ENCODE assay signal across 10 cellular contexts in genomic region chr3:129344540-129345220, GRCh38.
DNase-seq lines count a peak whose midpoint lies in the region.
"Had no signal": no experiment of that assay in that cellular context is flagged by ENCODE, and none has a peak within 500 bp of the region (broad histone marks: within the 10 kb centered on the region; RNA-seq: fewer than 3 reads in every experiment).

No MANE protein-coding gene starts in this region.

- peaks cover 0 to 2% (median 0%) of the 10 kb centered on the region in 6 donors for H3K9me3 Mint-ChIP-seq in immature natural killer cell
- H3K9me3 Mint-ChIP-seq: activated naive CD8-positive, alpha-beta T cell treated with anti-CD3 and anti-CD28 coated beads, Interleukin-2, amount 50 U/mL, for 24 hours had no signal

- peak overlapping the region; percentile 63 for H3K4me2 ChIP-seq in trophoblast cell (ENCODE audit: low read length)

- peak; percentile 89 for DNase-seq in RPMI7951 (ENCODE audit: low read depth)
- peak; percentile 36 for DNase-seq in hepatic stellate cell (ENCODE audit: low spot score)
- peak; percentile 12 to 47 for DNase-seq in trophoblast cell
- DNase-seq in immature natural killer cell = no peak
- no peak for DNase-seq in NCI-H82 treated with DMSO at 0.1 percent for 48 hours (lab: John Stamatoyannopoulos, UW; ENCODE audit: unreplicated experiment)
- DNase-seq in stimulated activated CD8-positive, alpha-beta memory T cell treated with anti-CD3 and anti-CD28 coated beads, Interleukin-4, amount 100 ng/mL, for 48 hours = no peak
- DNase-seq: effector CD8-positive, alpha-beta T cell; NCI-H1105 treated with DMSO at 0.1 percent for 48 hours had no signal

- H3K14ac ChIP-seq in trophoblast cell (ENCODE audit: low read length) = no peak overlapping the region

- H3K27me3 Mint-ChIP-seq in immature natural killer cell (ENCODE audit: low read depth in 3 of 3) = peaks cover 0 to 7% (median 2%) of the 10 kb centered on the region in 3 donors

- H3K4me3 ChIP-seq in HUES48 (ENCODE audit: low read depth, low read length) = peak overlapping the region; percentile 51; the same call in 1 of the 2 replicates
- H3K4me3 ChIP-seq in trophoblast cell (ENCODE audit: low read depth, low read length) = no peak overlapping the region

- no peak overlapping the region for H3K23ac ChIP-seq in trophoblast cell (ENCODE audit: low read length)

- H3K4me1 ChIP-seq in HUES48 (ENCODE audit: control insufficient read depth, insufficient read depth, low read length) (peaks cover 9% of the 10 kb centered on the region; the same call in 1 of the 2 replicates), trophoblast cell (ENCODE audit: control insufficient read depth in 1 of 2, insufficient read depth in 2 of 2, low read length in 2 of 2) (peaks cover 16 to 18% of the 10 kb centered on the region in 2 experiments)

- no peaks in the 10 kb centered on the region for H3K36me3 Mint-ChIP-seq in immature natural killer cell

- H3K18ac ChIP-seq in trophoblast cell (ENCODE audit: low read length) = no peak overlapping the region

- H3K9me3 ChIP-seq in HUES48 (ENCODE audit: control insufficient read depth, insufficient read depth, low read length) (no peaks in the 10 kb centered on the region), trophoblast cell (ENCODE audit: insufficient read depth, low read depth, low read length) (peaks cover 7% of the 10 kb centered on the region)

- no peak overlapping the region for H3K27ac Mint-ChIP-seq in immature natural killer cell
- H3K27ac Mint-ChIP-seq: activated naive CD8-positive, alpha-beta T cell treated with anti-CD3 and anti-CD28 coated beads, Interleukin-2, amount 50 U/mL, for 24 hours had no signal

- H3K27me3 ChIP-seq in HUES48 (ENCODE audit: control insufficient read depth, insufficient read depth, low read length) = no peaks in the 10 kb centered on the region
- H3K27me3 ChIP-seq in trophoblast cell (ENCODE audit: insufficient read depth, low read length) = no peaks in the 10 kb centered on the region

- H3K4me3 Mint-ChIP-seq in immature natural killer cell = no peak overlapping the region
- H3K4me3 Mint-ChIP-seq: activated naive CD8-positive, alpha-beta T cell treated with anti-CD3 and anti-CD28 coated beads, Interleukin-2, amount 50 U/mL, for 24 hours had no signal

- H3K36me3 ChIP-seq in HUES48 (ENCODE audit: control insufficient read depth, insufficient read depth, low read length) = no peaks in the 10 kb centered on the region
- no peaks in the 10 kb centered on the region for H3K36me3 ChIP-seq in trophoblast cell (ENCODE audit: control insufficient read depth in 1 of 2, insufficient read depth in 2 of 2, low read length in 2 of 2)

- no peak overlapping the region for H3K9ac ChIP-seq in HUES48 (ENCODE audit: low read depth, low read length)
- no peak overlapping the region for H3K9ac ChIP-seq in trophoblast cell (ENCODE audit: low read length)

- no peaks in the 10 kb centered on the region for H3K4me1 Mint-ChIP-seq in immature natural killer cell

- peaks cover 2% of the 10 kb centered on the region for H3K79me2 ChIP-seq in trophoblast cell (ENCODE audit: control insufficient read depth, insufficient read depth, low read length, poor library complexity)

- WGBS in trophoblast cell (ENCODE audit: extremely low coverage, insufficient coverage, insufficient read length) = no CpG with 5 or more reads among the region's 13 CpGs

- no peak overlapping the region for H4K12ac ChIP-seq in trophoblast cell (ENCODE audit: low read depth, low read length)

- no peak overlapping the region for H3K4ac ChIP-seq in trophoblast cell (ENCODE audit: low read depth, low read length)

- H4K8ac ChIP-seq in trophoblast cell (ENCODE audit: low read depth, low read length) = no peak overlapping the region

- no peak overlapping the region for H2AFZ ChIP-seq in trophoblast cell (ENCODE audit: insufficient read depth, low read length, poor library complexity)

- no peak overlapping the region for H2BK120ac ChIP-seq in trophoblast cell (ENCODE audit: insufficient read depth, low read length, poor library complexity)

- H3K79me1 ChIP-seq in trophoblast cell (ENCODE audit: low read length) = no peaks in the 10 kb centered on the region

- no peak overlapping the region for H2AK5ac ChIP-seq in trophoblast cell (ENCODE audit: low read length)

- no peak overlapping the region for H4K91ac ChIP-seq in trophoblast cell (ENCODE audit: low read depth, low read length)

- H2BK5ac ChIP-seq in trophoblast cell (ENCODE audit: low read depth, low read length, poor library complexity) = no peak overlapping the region

- H2BK12ac ChIP-seq in trophoblast cell (ENCODE audit: low read length) = peak overlapping the region; percentile 39

- no peak overlapping the region for H3K27ac ChIP-seq in HUES48 (ENCODE audit: low read depth, low read length)
- no peak overlapping the region for H3K27ac ChIP-seq in trophoblast cell (ENCODE audit: low read depth, low read length)

Comparison
In these comparisons a context has a peak if more than half of its experiments do, and no peak if none do; other contexts are left out.
1. DNase-seq: peak in RPMI7951 (single experiment), hepatic stellate cell (single experiment) and trophoblast cell (2 of 2); none in immature natural killer cell (0 of 3), NCI-H82 treated with DMSO at 0.1 percent for 48 hours (single experiment) and stimulated activated CD8-positive, alpha-beta memory T cell treated with anti-CD3 and anti-CD28 coated beads, Interleukin-4, amount 100 ng/mL, for 48 hours (single experiment).